Comparison of ENCODE assay signal across 1 cellular context in the genomic region with DNA sequence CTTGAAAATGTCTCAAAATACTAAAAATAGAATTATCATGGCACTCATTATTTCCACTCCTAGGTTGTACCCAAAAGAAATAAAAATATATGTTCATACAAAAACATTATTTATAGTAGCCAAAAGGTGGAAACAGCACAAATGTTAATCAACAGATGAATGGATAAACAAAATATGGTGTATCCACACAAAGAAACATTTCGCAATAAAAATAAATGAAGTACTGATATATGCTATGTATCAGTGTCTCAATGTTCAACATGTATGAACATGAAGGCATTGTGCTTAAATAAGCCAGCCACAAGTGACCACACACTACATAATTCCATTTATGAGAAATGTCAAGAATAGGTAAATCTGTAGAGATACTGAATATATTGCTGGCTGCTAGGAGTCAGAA.
TF ChIP-seq lines count a peak whose summit lies in the region.

No MANE protein-coding gene starts in this region.

TF ChIP-seq in H1, 55 proteins besides CTCF, POLR2A, EP300 and RAD21 (continued from another document):
- TF ChIP-seq RNF2 (IDR thresholded peaks at IDR 0.05; ENCODE audit: borderline replicate concordance, low read depth, low read length, missing control alignments, poor library complexity, severe bottlenecking): no peak
